In genomic region chr1:94637096-94637495, GRCh38 we compare ENCODE assay signal across 1 cellular context.
TF ChIP-seq lines count a peak whose summit lies in the region.

No MANE protein-coding gene starts in this region.

TF ChIP-seq in IMR-90, 13 proteins besides CTCF, POLR2A, EP300 and RAD21 (continued from another document):
- TF ChIP-seq ELK1 (IDR thresholded peaks at IDR 0.05; ENCODE audit: borderline replicate concordance, low read depth, low read length) (no peak), CHD1 (IDR thresholded peaks at IDR 0.05; ENCODE audit: low read depth, low read length) (no peak), NFE2L2 (IDR thresholded peaks at IDR 0.05; ENCODE audit: low read depth, low read length) (no peak), CEBPB (IDR thresholded peaks at IDR 0.05; ENCODE audit: low read depth, low read length) (no peak), MXI1 (IDR thresholded peaks at IDR 0.05; ENCODE audit: borderline replicate concordance, low read depth, low read length) (no peak), BHLHE40 (IDR thresholded peaks at IDR 0.05; ENCODE audit: low read depth, low read length) (no peak), MAZ (IDR thresholded peaks at IDR 0.05; ENCODE audit: borderline replicate concordance, low read depth, low read length) (no peak)
